ENCODE assay signal across 15 cellular contexts in the genomic region with DNA sequence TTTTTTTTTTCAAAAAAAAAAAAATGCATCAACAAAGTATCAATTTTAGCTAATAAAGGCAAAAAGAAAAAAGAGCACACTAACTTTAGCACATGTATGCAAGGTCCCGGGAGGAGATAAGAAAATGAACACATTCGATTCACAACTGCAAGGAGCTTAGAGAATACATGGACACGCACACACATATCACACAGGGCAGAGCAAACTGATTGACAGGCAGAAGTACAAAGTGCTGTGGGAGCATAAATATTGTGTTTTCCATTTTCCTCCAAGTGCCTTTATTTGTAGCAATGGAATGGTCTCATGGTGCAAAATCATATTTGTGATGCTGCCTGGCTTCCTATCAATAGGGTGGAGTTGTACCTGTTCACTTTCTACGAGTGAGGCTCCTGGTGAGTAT.
"Had no signal": no experiment of that assay in that cellular context is flagged by ENCODE, and none has a peak within 500 bp of the region (broad histone marks: within the 10 kb centered on the region; RNA-seq: fewer than 3 reads in every experiment).

No MANE protein-coding gene starts in this region.

- ATAC-seq: activated naive CD4-positive, alpha-beta T cell treated with anti-CD3 and anti-CD28 coated beads, Interleukin-2, amount 50 U/mL, for 72 hours; stimulated activated memory B cell treated with anti-CD40 and anti-IgM and Interleukin-4, amounts not matched to agents 10 μg/mL and 1 μg/mL and 100 μg/mL, for 72 hours had no signal

- H3K9me3 ChIP-seq: adrenal gland, left ventricle myocardium inferior, spleen had no signal

- DNase-seq: activated CD4-positive, alpha-beta memory T cell treated with anti-CD3 and anti-CD28 coated beads for 36 hours; activated gamma-delta T cell treated with Interleukin-2 at 50 U/mL for 16 hours; activated T-cell treated with anti-CD3 and anti-CD28 coated beads for 4 hours; endodermal cell; foreskin melanocyte; kidney; left ventricle myocardium inferior; mammary epithelial cell; spleen; stimulated activated CD4-positive, alpha-beta T cell treated with anti-CD3 and anti-CD28 coated beads, Interleukin-4, amount 100 ng/mL, for 4 hours; WERI-Rb-1 had no signal

- H3K27ac ChIP-seq: left ventricle myocardium inferior, spleen, WERI-Rb-1 had no signal

- H3K4me1 ChIP-seq: neural progenitor cell had no signal

- H3K36me3 ChIP-seq: adrenal gland, left ventricle myocardium inferior, neural progenitor cell, spleen, WERI-Rb-1 had no signal

- H3K4me3 ChIP-seq: adrenal gland, left ventricle myocardium inferior, neural progenitor cell, spleen had no signal

- H3K27me3 ChIP-seq: adrenal gland, neural progenitor cell, spleen had no signal
